Comparison of ENCODE assay signal across 28 cellular contexts in the genomic region with DNA sequence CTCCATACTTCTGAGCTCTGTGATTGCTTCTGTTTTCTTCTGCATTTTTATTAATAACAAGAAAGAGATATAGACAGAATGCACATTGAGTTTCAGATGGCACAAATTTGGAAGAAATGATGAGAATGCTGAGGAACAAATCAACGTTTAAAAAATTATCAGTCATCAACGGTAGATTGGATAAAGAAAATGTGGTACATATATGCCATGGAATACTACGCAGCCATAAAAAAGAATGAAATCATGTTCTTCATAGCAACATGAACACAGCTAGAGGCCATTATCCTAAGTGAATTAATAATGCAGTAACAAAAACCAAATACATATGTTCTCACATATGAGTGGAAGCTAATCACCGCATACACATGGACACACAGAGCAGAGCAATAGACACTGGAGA.
"Had no signal": no experiment of that assay in that cellular context is flagged by ENCODE, and none has a peak within 500 bp of the region (broad histone marks: within the 10 kb centered on the region; RNA-seq: fewer than 3 reads in every experiment).

No MANE protein-coding gene starts in this region.

- H3K27me3 ChIP-seq: colonic mucosa, esophagus squamous epithelium, gastrocnemius medialis, heart right ventricle, left lung had no signal

- H3K4me3 Mint-ChIP-seq: dendritic cell treated with granulocyte-macrophage colony-stimulating factor and Interleukin-4, amounts not matched to agents 40 ng/mL and 50 ng/mL, for 4 days; effector memory CD8-positive, alpha-beta T cell; endodermal cell; mesothelial cell of epicardium; naive B cell had no signal

- DNase-seq: colonic mucosa; cortex of kidney; effector CD8-positive, alpha-beta T cell; effector memory CD8-positive, alpha-beta T cell; endodermal cell; erythroblast; esophagus squamous epithelium; foreskin fibroblast; foreskin melanocyte; gastrocnemius medialis; glutamatergic neuron; head of caudate nucleus; heart right ventricle; hippocampal formation; left cardiac atrium; left lung; left ventricle myocardium superior; lower lobe of right lung; mesenchymal stem cell; mucosa of descending colon; naive B cell had no signal

- ATAC-seq: effector memory CD8-positive, alpha-beta T cell; esophagus mucosa; gastrocnemius medialis; heart right ventricle; left cardiac atrium; left lung; left ventricle myocardium superior; lower lobe of right lung; mucosa of descending colon had no signal

- H3K9me3 Mint-ChIP-seq: effector memory CD8-positive, alpha-beta T cell had no signal

- H3K9me3 ChIP-seq: colonic mucosa, esophagus squamous epithelium, gastrocnemius medialis, left lung, mucosa of descending colon had no signal

- FAIRE-seq: endometrium, islet of Langerhans, keratinocyte had no signal

- H3K36me3 ChIP-seq: colonic mucosa, esophagus squamous epithelium, gastrocnemius medialis, heart right ventricle, left lung, lower lobe of right lung had no signal

- H3K4me3 ChIP-seq: colonic mucosa, esophagus squamous epithelium, gastrocnemius medialis, heart right ventricle, left lung, lower lobe of right lung, mucosa of descending colon had no signal

- H3K27ac ChIP-seq: colonic mucosa, epithelial cell of prostate, esophagus squamous epithelium, gastrocnemius medialis, heart right ventricle, left lung, lower lobe of right lung had no signal

- H3K27me3 Mint-ChIP-seq: dendritic cell treated with granulocyte-macrophage colony-stimulating factor and Interleukin-4, amounts not matched to agents 40 ng/mL and 50 ng/mL, for 4 days; effector memory CD8-positive, alpha-beta T cell had no signal

- H3K4me1 ChIP-seq: colonic mucosa, esophagus squamous epithelium, gastrocnemius medialis, left lung, lower lobe of right lung had no signal

- H3K27ac Mint-ChIP-seq: dendritic cell treated with granulocyte-macrophage colony-stimulating factor and Interleukin-4, amounts not matched to agents 40 ng/mL and 50 ng/mL, for 4 days; effector memory CD8-positive, alpha-beta T cell; endodermal cell; mesothelial cell of epicardium; naive B cell had no signal

- H3K4me1 Mint-ChIP-seq: endodermal cell had no signal
